In the genomic region with DNA sequence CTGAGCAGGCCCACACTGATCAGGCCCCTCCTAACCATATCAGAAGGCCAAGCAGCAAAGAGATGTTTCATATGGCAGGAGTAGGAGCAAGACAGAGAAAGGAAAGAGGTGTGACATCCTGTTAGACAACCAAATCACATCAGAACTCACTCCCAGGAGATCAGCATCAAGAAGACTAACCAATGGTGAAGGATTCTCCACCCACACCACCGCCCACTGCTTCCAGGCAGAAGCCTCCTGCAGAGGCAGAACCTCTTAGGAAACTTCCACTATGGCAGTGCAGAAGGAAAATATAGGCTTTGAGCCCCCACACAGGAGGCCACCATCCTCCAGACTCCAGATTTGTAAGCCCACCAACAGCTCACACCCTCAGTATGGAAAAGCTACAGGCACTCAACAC, we compare ENCODE assay signal across 3 cellular contexts.
DNase-seq lines count a peak whose midpoint lies in the region; ATAC-seq, FAIRE-seq and TF ChIP-seq lines count a peak whose summit lies in the region.
"Not testable (repeated sequence)": the region's sequence is repeated elsewhere in the genome, so short reads cannot be mapped to it uniquely, and the experiment has no call there.

No MANE protein-coding gene starts in this region.

- not testable (repeated sequence) for H3K9me3 Mint-ChIP-seq in endothelial cell (ENCODE audit: unreplicated experiment)

- intact Hi-C loops in K562 (cut with micrococcal nuclease) = not testable (repeated sequence)

- not testable (repeated sequence) for FAIRE-seq in K562 (lab: Jason Lieb, UNC)

- 82% methylated on average over 1 of the region's 1 CpG for WGBS in K562 (ENCODE audit: insufficient coverage, low coverage, missing lambda C conversion rate)

- not testable (repeated sequence) for DNase-seq in K562 (ENCODE audit: extremely low read depth in 1 of 4, low spot score in 3 of 4); endothelial cell (ENCODE audit: low spot score)

- H3K9me1 ChIP-seq in K562 (ENCODE audit: control insufficient read depth, insufficient read depth, low read length) = not testable (repeated sequence)

- not testable (repeated sequence) for H3K9me3 ChIP-seq in HEK293 (ENCODE audit: control insufficient read depth, insufficient read depth, low read depth, low read length); K562 (replicated peaks; ENCODE audit: control insufficient read depth, insufficient read depth, low read depth, low read length)

- not testable (repeated sequence) for H3K9ac ChIP-seq in K562 (ENCODE audit: insufficient read depth in 1 of 2, low read depth in 2 of 2, low read length in 2 of 2)

- not testable (repeated sequence) for H2AFZ ChIP-seq in K562 (ENCODE audit: low read depth, low read length)

- TF ChIP-seq CTCF in HEK293 (tag by site-specific recombination; IDR thresholded peaks at IDR 0.05); K562 (IDR thresholded peaks at IDR 0.05 in 2 of 3, conservative IDR thresholded peaks at IDR 0.05 in 1 of 3; ENCODE audit: insufficient read depth in 2 of 3, low read depth in 1 of 3, low read length in 3 of 3); endothelial cell (IDR thresholded peaks at IDR 0.05; ENCODE audit: unreplicated experiment): not testable (repeated sequence)

- not testable (repeated sequence) for TF ChIP-seq RAD21 in K562 (CRISPR knock-in tag; conservative IDR thresholded peaks at IDR 0.05 in 1 of 2, IDR thresholded peaks at IDR 0.05 in 1 of 2)

- not testable (repeated sequence) for H3K4me2 ChIP-seq in K562 (ENCODE audit: insufficient read depth, low read length)

- in situ Hi-C loops in K562 (cut with MboI) = not testable (repeated sequence)

- POLR2A ChIA-PET in HEK293 (lab: Yijun Ruan, JAX); K562 (lab: Yijun Ruan, JAX): not testable (repeated sequence)

- CTCF ChIA-PET in HEK293 (lab: Yijun Ruan, JAX); K562 (lab: Yijun Ruan, JAX; ENCODE audit: low intra/inter-chr PET ratio): not testable (repeated sequence)

- H3K79me2 ChIP-seq in K562 (ENCODE audit: control insufficient read depth, insufficient read depth, low read length) = not testable (repeated sequence)

- not testable (repeated sequence) for H3K4me1 ChIP-seq in HEK293 (ENCODE audit: control insufficient read depth, insufficient read depth, low read length); K562 (replicated peaks in 1 of 2; ENCODE audit: control insufficient read depth in 2 of 2, insufficient read depth in 2 of 2, low read length in 2 of 2)

- H3K27ac ChIP-seq in HEK293 (ENCODE audit: extremely low read depth, low read depth, low read length); K562 (ENCODE audit: extremely low read depth, low read depth, low read length): not testable (repeated sequence)

- not testable (repeated sequence) for H4K20me1 ChIP-seq in K562 (replicated peaks; ENCODE audit: control insufficient read depth, insufficient read depth, low read length)

- not testable (repeated sequence) for H3K4me3 ChIP-seq in HEK293 (ENCODE audit: low read depth, low read length); K562

- BruUV-seq in K562 (replicated peaks; lab: Mats Ljungman, UMichigan) = not testable (repeated sequence)

- H3K4me1 Mint-ChIP-seq in endothelial cell (ENCODE audit: unreplicated experiment) = not testable (repeated sequence)

- peaks cover 19% of the 10 kb centered on the region for H3K27me3 Mint-ChIP-seq in endothelial cell (ENCODE audit: unreplicated experiment)

- H3K27me3 ChIP-seq in K562 (ENCODE audit: control insufficient read depth in 2 of 2, insufficient read depth in 2 of 2, low read length in 2 of 2) = not testable (repeated sequence)

- H3K36me3 ChIP-seq in HEK293 (ENCODE audit: control insufficient read depth in 2 of 2, insufficient read depth in 1 of 2, low read length in 2 of 2); K562 (ENCODE audit: control insufficient read depth, insufficient read depth, low read length): not testable (repeated sequence)

- not testable (repeated sequence) for TF ChIP-seq POLR2A in K562 (conservative IDR thresholded peaks at IDR 0.05)

- H3K27ac Mint-ChIP-seq in endothelial cell (ENCODE audit: unreplicated experiment) = not testable (repeated sequence)

- not testable (repeated sequence) for TF ChIP-seq EP300 in K562 (IDR thresholded peaks at IDR 0.05; ENCODE audit: low read length)

- not testable (repeated sequence) for ATAC-seq in K562

- H3K4me3 Mint-ChIP-seq in endothelial cell (ENCODE audit: unreplicated experiment) = peak overlapping the region; percentile 15

- H3K36me3 Mint-ChIP-seq in endothelial cell (ENCODE audit: low read depth, unreplicated experiment) = not testable (repeated sequence)

TF ChIP-seq in HEK293, 187 proteins besides CTCF, POLR2A, EP300 and RAD21:
- TF ChIP-seq EGR2 (tag by site-specific recombination; IDR thresholded peaks at IDR 0.05; ENCODE audit: low read depth) = peak; percentile 44
TF ChIP-seq in HEK293: peak in this region for 1; not testable (repeated sequence) for 186.

TF ChIP-seq in K562, 482 proteins besides CTCF, POLR2A, EP300 and RAD21:
- peak; percentile 64 for TF ChIP-seq EGR1 (conservative IDR thresholded peaks at IDR 0.05)
